ENCODE assay signal across 11 cellular contexts in genomic region chr6:136548582-136549330, GRCh38. TPM values are rescaled to one million over a fixed set of nuclear protein-coding genes. Genes with fewer than 3 reads are reported as not detected.
DNase-seq lines count a peak whose midpoint lies in the region; ATAC-seq and TF ChIP-seq lines count a peak whose summit lies in the region.
"Had no signal": no experiment of that assay in that cellular context is flagged by ENCODE, and none has a peak within 500 bp of the region (broad histone marks: within the 10 kb centered on the region; RNA-seq: fewer than 3 reads in every experiment).

No MANE protein-coding gene starts in this region.

- H3K9ac ChIP-seq in subcutaneous abdominal adipose tissue (ENCODE audit: low read length in 5 of 5): no peak overlapping the region

- peak overlapping the region; percentile 56 for H3K4me3 Mint-ChIP-seq in activated CD4-positive, alpha-beta T cell treated with anti-CD3 and anti-CD28 coated beads, Interleukin-2, amount 10 ng/mL, durations not matched to agents 7 days and 5 days

- CTCF ChIA-PET in activated CD4-positive, alpha-beta T cell treated with anti-CD3 and anti-CD28 coated beads, Interleukin-2, amount 10 ng/mL, durations not matched to agents 7 days and 5 days (lab: Charles Lee): no interaction called here

- H3K27ac ChIP-seq in brain microvascular endothelial cell (no peak overlapping the region), right lobe of liver (no peak overlapping the region), subcutaneous abdominal adipose tissue (ENCODE audit: low read depth, low read length) (no peak overlapping the region)
- H3K27ac ChIP-seq: gastrocnemius medialis had no signal

- no peak overlapping the region for H3K27ac Mint-ChIP-seq in activated CD4-positive, alpha-beta T cell treated with anti-CD3 and anti-CD28 coated beads, Interleukin-2, amount 10 ng/mL, durations not matched to agents 7 days and 5 days

- H3K27me3 Mint-ChIP-seq in activated CD4-positive, alpha-beta T cell treated with anti-CD3 and anti-CD28 coated beads, Interleukin-2, amount 10 ng/mL, durations not matched to agents 7 days and 5 days: peaks cover 71% of the 10 kb centered on the region

- H3K36me3 ChIP-seq in brain microvascular endothelial cell (replicated peaks) (no peaks in the 10 kb centered on the region), right lobe of liver (no peaks in the 10 kb centered on the region), subcutaneous abdominal adipose tissue (ENCODE audit: control insufficient read depth in 5 of 5, insufficient read depth in 5 of 5, low read length in 5 of 5) (no peaks in the 10 kb centered on the region)
- H3K36me3 ChIP-seq: gastrocnemius medialis had no signal

- H3K4me1 ChIP-seq in right lobe of liver (peaks cover 0 to 20% (median 8%) of the 10 kb centered on the region in 4 donors), subcutaneous abdominal adipose tissue (ENCODE audit: control insufficient read depth in 5 of 5, insufficient read depth in 5 of 5, low read length in 5 of 5) (peaks cover 0 to 17% (median 14%) of the 10 kb centered on the region in 5 donors)

- H3K36me3 Mint-ChIP-seq in activated CD4-positive, alpha-beta T cell treated with anti-CD3 and anti-CD28 coated beads, Interleukin-2, amount 10 ng/mL, durations not matched to agents 7 days and 5 days (ENCODE audit: low read depth): no peaks in the 10 kb centered on the region

- no peak for DNase-seq in activated CD4-positive, alpha-beta T cell treated with anti-CD3 and anti-CD28 coated beads, Interleukin-2, amount 10 ng/mL, durations not matched to agents 7 days and 5 days
- DNase-seq in activated CD4-positive, alpha-beta T cell treated with anti-CD3 and anti-CD28 coated beads, Interleukin-2, amount 50 U/mL, for 1 hour: no peak
- DNase-seq in brain microvascular endothelial cell (no peak), right lobe of liver (no peak), occipital lobe (lab: John Stamatoyannopoulos, UW) (no peak)
- DNase-seq: gastrocnemius medialis, NCI-H1092 treated with DMSO at 0.1 percent for 48 hours, SHP77 treated with DMSO at 0.1 percent for 48 hours had no signal

- no peak for TF ChIP-seq POLR2A in right lobe of liver (IDR thresholded peaks at IDR 0.05)

- H3K9me3 ChIP-seq in right lobe of liver (no peaks in the 10 kb centered on the region), subcutaneous abdominal adipose tissue (ENCODE audit: control insufficient read depth in 5 of 5, low read length in 5 of 5) (no peaks in the 10 kb centered on the region)
- H3K9me3 ChIP-seq: gastrocnemius medialis had no signal

- TF ChIP-seq CTCF in brain microvascular endothelial cell (IDR thresholded peaks at IDR 0.05; ENCODE audit: low read depth, low read length, missing control alignments) (no peak), right lobe of liver (IDR thresholded peaks at IDR 0.05) (no peak)

- peaks cover 11% of the 10 kb centered on the region for H3K4me1 Mint-ChIP-seq in activated CD4-positive, alpha-beta T cell treated with anti-CD3 and anti-CD28 coated beads, Interleukin-2, amount 10 ng/mL, durations not matched to agents 7 days and 5 days

- POLR2A ChIA-PET in activated CD4-positive, alpha-beta T cell treated with anti-CD3 and anti-CD28 coated beads, Interleukin-2, amount 10 ng/mL, durations not matched to agents 7 days and 5 days (lab: Charles Lee): no interaction called here

- in situ Hi-C loops in brain microvascular endothelial cell (cut with HindIII; ENCODE audit: low pct_ligation_motif_present, low sequenced_read_pairs): no loop called here

- no peaks in the 10 kb centered on the region for H3K9me3 Mint-ChIP-seq in activated CD4-positive, alpha-beta T cell treated with anti-CD3 and anti-CD28 coated beads, Interleukin-2, amount 10 ng/mL, durations not matched to agents 7 days and 5 days

- intact Hi-C loops in right lobe of liver (cut with DNase I): no loop called here

- peaks cover 4% of the 10 kb centered on the region for H3K27me3 ChIP-seq in brain microvascular endothelial cell (replicated peaks)
- no peaks in the 10 kb centered on the region for H3K27me3 ChIP-seq in right lobe of liver
- no peaks in the 10 kb centered on the region for H3K27me3 ChIP-seq in subcutaneous abdominal adipose tissue (ENCODE audit: control insufficient read depth in 5 of 5, insufficient read depth in 4 of 5, low read length in 5 of 5)

- peak overlapping the region; percentile 49 for H3K4me3 ChIP-seq in brain microvascular endothelial cell (ENCODE audit: low read depth, low read length)
- H3K4me3 ChIP-seq in right lobe of liver: peak overlapping the region in 2 of 3 donors; percentile 75 to 91
- H3K4me3 ChIP-seq in subcutaneous abdominal adipose tissue (ENCODE audit: low read depth in 1 of 5, low read length in 5 of 5): peak overlapping the region in 4 of 5 donors; percentile 62 to 81 (median 77)

- 47% methylated on average over 13 of the region's 14 CpGs for WGBS in right lobe of liver (ENCODE audit: insufficient coverage, low coverage, low lambda C conversion rate, missing lambda C conversion rate)

- no peak for ATAC-seq in right lobe of liver
- ATAC-seq in GM21390 (IDR thresholded peaks at IDR 0.05; ENCODE audit: unreplicated experiment): no peak
- no peak for ATAC-seq in GM21786 (IDR thresholded peaks at IDR 0.05; ENCODE audit: unreplicated experiment)
- ATAC-seq: gastrocnemius medialis had no signal

RNA-seq across cellular contexts. Expression of gene MAP7, which starts 1.5 kb away (rescaled TPM):
- 1 to 10 TPM; 2.1 to 2.3 TPM for total RNA-seq in activated CD4-positive, alpha-beta T cell treated with anti-CD3 and anti-CD28 coated beads, Interleukin-2, amount 10 ng/mL, durations not matched to agents 7 days and 5 days
- total RNA-seq in right lobe of liver (10 to 100 TPM; 14.8 to 20.9 (median 17.9) TPM), occipital lobe (6.1 TPM)
